In genomic region chr19:343451-343931, GRCh38 we compare ENCODE assay signal across 8 cellular contexts. TPM values are rescaled to one million over a fixed set of nuclear protein-coding genes. Genes with fewer than 3 reads are reported as not detected.
DNase-seq lines count a peak whose midpoint lies in the region; ATAC-seq, FAIRE-seq and TF ChIP-seq lines count a peak whose summit lies in the region.

No MANE protein-coding gene starts in this region.

- no peak for ATAC-seq in effector memory CD8-positive, alpha-beta T cell (replicated peaks)

- H3K9ac ChIP-seq in BLaER1: peak overlapping the region; percentile 79

- H3K4me1 Mint-ChIP-seq in effector memory CD8-positive, alpha-beta T cell (ENCODE audit: low read depth in 2 of 2): peaks cover 44 to 46% of the 10 kb centered on the region in 2 donors
- H3K4me1 Mint-ChIP-seq in nephron: peaks cover 42% of the 10 kb centered on the region

- H3K27ac Mint-ChIP-seq in effector memory CD8-positive, alpha-beta T cell: peak overlapping the region; percentile 14 to 90
- peak overlapping the region; percentile 45 to 72 (median 49) for H3K27ac Mint-ChIP-seq in nephron

- peaks cover 38% of the 10 kb centered on the region for H4K20me1 ChIP-seq in BLaER1

- TF ChIP-seq POLR2A in GM12892 (IDR thresholded peaks at IDR 0.05; ENCODE audit: low read depth, low read length): no peak

- peaks cover 18% of the 10 kb centered on the region for H3K36me3 Mint-ChIP-seq in effector memory CD8-positive, alpha-beta T cell (ENCODE audit: insufficient read depth)
- peaks cover 46% of the 10 kb centered on the region for H3K36me3 Mint-ChIP-seq in nephron (ENCODE audit: low read depth)

- H3K27ac ChIP-seq in BLaER1 (peak overlapping the region; percentile 78), substantia nigra (ENCODE audit: low read depth, low read length, poor library complexity, severe bottlenecking) (no peak overlapping the region)

- H3K4me1 ChIP-seq in BLaER1: peaks cover 38% of the 10 kb centered on the region

- peak overlapping the region; percentile 63 to 84 for H3K4me3 Mint-ChIP-seq in effector memory CD8-positive, alpha-beta T cell
- peak overlapping the region; percentile 84 to 90 (median 89) for H3K4me3 Mint-ChIP-seq in nephron

- H3K36me3 ChIP-seq in BLaER1 (peaks cover 19% of the 10 kb centered on the region), MG63 (peaks cover 18% of the 10 kb centered on the region)

- FAIRE-seq in GM12892 (lab: Jason Lieb, UNC): no peak

- H3K27me3 ChIP-seq in BLaER1 (no peaks in the 10 kb centered on the region), MG63 (no peaks in the 10 kb centered on the region)

- TF ChIP-seq CTCF in nephron (IDR thresholded peaks at IDR 0.05; ENCODE audit: unreplicated experiment in 3 of 3): no peak

- DNase-seq in MG63: no peak
- DNase-seq in effector memory CD8-positive, alpha-beta T cell: no peak
- no peak for DNase-seq in GM12892 (ENCODE audit: insufficient read length)
- no peak for DNase-seq in amygdala (lab: John Stamatoyannopoulos, UW)
- no peak for DNase-seq in Kasumi-1 (lab: John Stamatoyannopoulos, UW)
- DNase-seq in substantia nigra (lab: John Stamatoyannopoulos, UW): no peak

- H3K9me3 ChIP-seq in BLaER1 (peaks cover 16% of the 10 kb centered on the region), MG63 (no peaks in the 10 kb centered on the region)

- peaks cover 0 to 10% of the 10 kb centered on the region in 2 donors for H3K27me3 Mint-ChIP-seq in effector memory CD8-positive, alpha-beta T cell
- H3K27me3 Mint-ChIP-seq in nephron (ENCODE audit: low read depth): no peaks in the 10 kb centered on the region

- H3K4me3 ChIP-seq in BLaER1 (peak overlapping the region; percentile 73), MG63 (peak overlapping the region; percentile 60)

- H3K9me3 Mint-ChIP-seq in effector memory CD8-positive, alpha-beta T cell: no peaks in the 10 kb centered on the region
- peaks cover 6% of the 10 kb centered on the region for H3K9me3 Mint-ChIP-seq in nephron

- H3K4me2 ChIP-seq in BLaER1: peak overlapping the region; percentile 79

RNA-seq across cellular contexts. Expression of gene MIER2, which starts 1.1 kb away (rescaled TPM):
- 3.5 and 3.6 TPM in 2 replicates for total RNA-seq in MG63 (2014; rRNA removed; shearing (Covaris generic); ENCODE audit: low replicate concordance)
- polyA plus RNA-seq in GM12892 (2012; ENCODE audit: missing spikeins): 9.4 TPM

RNA-seq across cellular contexts. Expression of gene PLPP2, which starts 52.3 kb away (rescaled TPM):
- 8.3 and 22.0 TPM in 2 replicates for total RNA-seq in MG63 (2014; rRNA removed; shearing (Covaris generic); ENCODE audit: low replicate concordance)
- 2.1 TPM for polyA plus RNA-seq in GM12892 (2012; ENCODE audit: missing spikeins)
